In genomic region chr15:84586641-84587160, GRCh38 we compare ENCODE assay signal across 17 cellular contexts. TPM values are rescaled to one million over a fixed set of nuclear protein-coding genes. Genes with fewer than 3 reads are reported as not detected.
DNase-seq lines count a peak whose midpoint lies in the region; ATAC-seq, FAIRE-seq and TF ChIP-seq lines count a peak whose summit lies in the region.
"Had no signal": no experiment of that assay in that cellular context is flagged by ENCODE, and none has a peak within 500 bp of the region (broad histone marks: within the 10 kb centered on the region; RNA-seq: fewer than 3 reads in every experiment).

No MANE protein-coding gene starts in this region.

- H3K4me1 ChIP-seq in A673 (ENCODE audit: insufficient read depth, low read length, poor library complexity, severe bottlenecking) (peaks cover 12% of the 10 kb centered on the region), HEK293 (ENCODE audit: control insufficient read depth, insufficient read depth, low read length) (no peaks in the 10 kb centered on the region), keratinocyte (ENCODE audit: control insufficient read depth, extremely low read depth, insufficient read depth, low read length) (peaks cover 19% of the 10 kb centered on the region), aorta (ENCODE audit: control insufficient read depth in 1 of 2, insufficient read depth in 2 of 2, low read length in 2 of 2) (no peaks in the 10 kb centered on the region)

- H2AFZ ChIP-seq in keratinocyte (ENCODE audit: control insufficient read depth, low read length), result peak overlapping the region; percentile 63

- H3K9ac ChIP-seq in keratinocyte (ENCODE audit: control insufficient read depth, extremely low read depth, insufficient read depth, low read length), result peak overlapping the region; percentile 41
- H3K9ac ChIP-seq: BLaER1 had no signal

- no peak overlapping the region for H3K27ac ChIP-seq in A673 (ENCODE audit: low read depth, low read length, poor library complexity, severe bottlenecking)
- H3K27ac ChIP-seq in HEK293 (ENCODE audit: extremely low read depth, low read depth, low read length), result no peak overlapping the region
- no peak overlapping the region for H3K27ac ChIP-seq in keratinocyte (ENCODE audit: control insufficient read depth, insufficient read depth, low read length)
- no peak overlapping the region for H3K27ac ChIP-seq in aorta (ENCODE audit: low read depth in 1 of 2, low read length in 2 of 2)
- H3K27ac ChIP-seq: BLaER1 had no signal

- no peaks in the 10 kb centered on the region for H3K79me2 ChIP-seq in keratinocyte (ENCODE audit: control insufficient read depth, insufficient read depth, low read length)

- BruUV-seq in A673 (replicated peaks; lab: Mats Ljungman, UMichigan), result no TSS peak

- H3K27me3 ChIP-seq in A673 (replicated peaks; ENCODE audit: insufficient read depth, low read depth, low read length, poor library complexity), result no peaks in the 10 kb centered on the region
- H3K27me3 ChIP-seq in keratinocyte (ENCODE audit: control insufficient read depth, extremely low read depth, insufficient read depth, low read length), result no peaks in the 10 kb centered on the region
- H3K27me3 ChIP-seq in aorta (ENCODE audit: control insufficient read depth in 1 of 2, insufficient read depth in 2 of 2, low read length in 1 of 2), result no peaks in the 10 kb centered on the region
- H3K27me3 ChIP-seq: BLaER1 had no signal

- POLR2A ChIA-PET in A673 (lab: Charles Lee; ENCODE audit: low non-redundant PET), result interaction anchor here (0.6 kb wide), 1 partner anchor 370 kb away, joined by 17 read pairs; no protein-coding TSS in a partner anchor
- POLR2A ChIA-PET in HEK293 (lab: Yijun Ruan, JAX), result interaction anchor here (0.6 kb wide), 1 partner anchor 338 kb away, joined by 5 read pairs; no protein-coding TSS in a partner anchor

- H3K9me1 ChIP-seq in keratinocyte (ENCODE audit: control insufficient read depth, extremely low read depth, insufficient read depth, low read length), result no peaks in the 10 kb centered on the region

- no peaks in the 10 kb centered on the region for H4K20me1 ChIP-seq in keratinocyte (ENCODE audit: control insufficient read depth, extremely low read depth, insufficient read depth, low read length)
- H4K20me1 ChIP-seq: BLaER1 had no signal

- FAIRE-seq in keratinocyte (lab: Jason Lieb, UNC), result no peak

- CTCF ChIA-PET in A673 (lab: Charles Lee), result interaction anchor here (0.6 to 0.7 kb wide), 2 partner anchors 16 to 529 kb away, joined by 3 to 8 read pairs; no protein-coding TSS in a partner anchor
- CTCF ChIA-PET in HEK293 (lab: Yijun Ruan, JAX), result interaction anchor here (0.6 to 5.2 kb wide), 11 partner anchors 10 to 458 kb away, joined by 3 to 41 read pairs (median 6); partner anchors contain the start of gene SEC11A

- dilution Hi-C loops in keratinocyte (cut with MboI; ENCODE audit: extremely low pct_ligation_motif_present, low sequenced_read_pairs), result no loop called here

- no peaks in the 10 kb centered on the region for H3K36me3 ChIP-seq in A673 (ENCODE audit: insufficient read depth, low read length, poor library complexity, severe bottlenecking)
- H3K36me3 ChIP-seq in HEK293 (ENCODE audit: control insufficient read depth in 2 of 2, insufficient read depth in 1 of 2, low read length in 2 of 2), result no peaks in the 10 kb centered on the region
- H3K36me3 ChIP-seq in keratinocyte (ENCODE audit: control insufficient read depth in 2 of 2, extremely low read depth in 1 of 2, insufficient read depth in 2 of 2, low read length in 2 of 2), result no peaks in the 10 kb centered on the region
- no peaks in the 10 kb centered on the region for H3K36me3 ChIP-seq in aorta (ENCODE audit: control insufficient read depth in 1 of 2, insufficient read depth in 2 of 2, low read length in 1 of 2)
- H3K36me3 ChIP-seq: BLaER1 had no signal

- intact Hi-C loops in A673 (cut with micrococcal nuclease; ENCODE audit: unreplicated experiment) (loop anchor here (5.0 to 10.0 kb wide), 2 partner anchors 456 to 708 kb away; no protein-coding TSS in a partner anchor), aorta (cut with DNase I) (loop anchor here in 1 of 2 donors (5.0 to 10.0 kb wide), 2 partner anchors 368 to 461 kb away; no protein-coding TSS in a partner anchor)

- H3K4me3 ChIP-seq in A673 (ENCODE audit: low read depth, low read length, poor library complexity, severe bottlenecking), result no peak overlapping the region
- no peak overlapping the region for H3K4me3 ChIP-seq in HEK293 (ENCODE audit: low read depth, low read length)
- H3K4me3 ChIP-seq in choroid plexus epithelial cell (ENCODE audit: low read depth, low read length), result no peak overlapping the region
- no peak overlapping the region for H3K4me3 ChIP-seq in keratinocyte (ENCODE audit: control insufficient read depth in 2 of 3, extremely low read depth in 1 of 3, insufficient read depth in 2 of 3, low read depth in 1 of 3, low read length in 3 of 3)
- H3K4me3 ChIP-seq in aorta (ENCODE audit: low read length in 2 of 2), result no peak overlapping the region
- H3K4me3 ChIP-seq: BLaER1 had no signal

- 76 to 78% methylated on average over 6 of the region's 6 CpGs for WGBS in aorta, 2 donors

- no peak for TF ChIP-seq CTCF in A673 (conservative IDR thresholded peaks at IDR 0.05; ENCODE audit: low read depth, low read length)
- TF ChIP-seq CTCF in HEK293 (tag by site-specific recombination; IDR thresholded peaks at IDR 0.05), result no peak
- TF ChIP-seq CTCF in choroid plexus epithelial cell (conservative IDR thresholded peaks at IDR 0.05; ENCODE audit: low read depth, low read length), result no peak
- TF ChIP-seq CTCF in keratinocyte (optimal IDR thresholded peaks at IDR 0.05 in 1 of 3, IDR thresholded peaks at IDR 0.05 in 1 of 3, conservative IDR thresholded peaks at IDR 0.05 in 1 of 3; ENCODE audit: extremely low read depth in 1 of 3, insufficient read depth in 2 of 3, low read length in 3 of 3), result no peak

- DNase-seq in A673 (ENCODE audit: low spot score) (peak; percentile 80), choroid plexus epithelial cell (ENCODE audit: low read depth) (peak; percentile 61), keratinocyte (ENCODE audit: low read depth, low spot score) (peak; percentile 45), aorta (no peak), NCI-H1092 (lab: John Stamatoyannopoulos, UW) (no peak), DMS153 (lab: John Stamatoyannopoulos, UW) (no peak)
- DNase-seq: CD8-positive, alpha-beta memory T cell; GF-D8; H9; MV-4-11; NCI-H1436; NCI-H2081; NCI-H345; NCI-H526 treated with DMSO at 0.1 percent for 48 hours; PC-3 had no signal

- H3K9me3 ChIP-seq in A673 (ENCODE audit: low read depth, low read length, poor library complexity, severe bottlenecking) (no peaks in the 10 kb centered on the region), HEK293 (ENCODE audit: control insufficient read depth, insufficient read depth, low read depth, low read length) (no peaks in the 10 kb centered on the region), keratinocyte (ENCODE audit: control insufficient read depth, low read depth, low read length) (peaks cover 5% of the 10 kb centered on the region), aorta (ENCODE audit: control insufficient read depth, low read length) (no peaks in the 10 kb centered on the region)
- H3K9me3 ChIP-seq: BLaER1 had no signal

- no peak for ATAC-seq in aorta (ENCODE audit: low FRiP score)
- ATAC-seq: PC-3 had no signal

- H3K4me2 ChIP-seq in keratinocyte (ENCODE audit: control insufficient read depth, extremely low read depth, insufficient read depth, low read depth, low read length), result peak overlapping the region; percentile 45
- H3K4me2 ChIP-seq: BLaER1 had no signal

TF ChIP-seq in HEK293, 187 proteins besides CTCF, POLR2A, EP300 and RAD21:
- TF ChIP-seq ZNF776 (tag by site-specific recombination; IDR thresholded peaks at IDR 0.05; ENCODE audit: borderline replicate concordance), result no peak
- no peak for TF ChIP-seq SETDB1 (IDR thresholded peaks at IDR 0.05; ENCODE audit: insufficient read length, low read length)
- peak; percentile 10; the same call in 1 of the 2 replicates for TF ChIP-seq ZIC2 (tag by site-specific recombination; IDR thresholded peaks at IDR 0.05)
- no peak for TF ChIP-seq ZNF223 (tag by site-specific recombination; IDR thresholded peaks at IDR 0.05)
- TF ChIP-seq ZNF133 (tag by site-specific recombination; IDR thresholded peaks at IDR 0.05), result peak; percentile 49; the same call in 1 of the 2 replicates
- TF ChIP-seq ZBTB20 (tag by site-specific recombination; IDR thresholded peaks at IDR 0.05), result peak; percentile 48; the same call in 1 of the 2 replicates
- TF ChIP-seq ZNF416 (tag by site-specific recombination; IDR thresholded peaks at IDR 0.05), result no peak
- TF ChIP-seq ZNF169 (tag by site-specific recombination; IDR thresholded peaks at IDR 0.05), result no peak
- TF ChIP-seq ZNF707 (tag by site-specific recombination; IDR thresholded peaks at IDR 0.05), result no peak
- 0 out of 2 replicates have a peak, but pooled peaks have one; percentile 21 for TF ChIP-seq ATF2 (tag by site-specific recombination; IDR thresholded peaks at IDR 0.05; ENCODE audit: low read depth)

RNA-seq across cellular contexts. Expression of gene ZSCAN2, which starts 14.1 kb away (rescaled TPM):
- total RNA-seq in A673 (2021) (15.2 and 22.0 TPM in 2 replicates), aorta (1 to 10 TPM; 4.1 to 6.7 TPM)
- polyA plus RNA-seq in keratinocyte (3.7 to 4.6 TPM (median 3.7 TPM) in 3 replicates), aorta (1 to 10 TPM; 1.3 to 7.1 TPM)
- 1.6 TPM for polyA plus RNA-seq in keratinocyte (2011; ENCODE audit: low read depth)
- polyA plus RNA-seq in keratinocyte (2011; cell fraction: cytosol; rRNA removed), result 2.6 and 3.0 TPM in 2 replicates
- polyA plus RNA-seq in keratinocyte (2011; cell fraction: nucleus; rRNA removed), result 3.8 and 4.8 TPM in 2 replicates
- 1.1 and 3.4 TPM in 2 replicates for polyA plus RNA-seq in keratinocyte (2012; ENCODE audit: low replicate concordance)
- 1.0 to 3.4 TPM (median 2.7 TPM) in 3 replicates for polyA minus RNA-seq in keratinocyte
- polyA minus RNA-seq in keratinocyte (2011; cell fraction: cytosol; rRNA and poly(A)+ RNA removed), result 1.7 TPM
- 3.3 and 3.4 TPM in 2 replicates for polyA minus RNA-seq in keratinocyte (2011; cell fraction: nucleus; rRNA and poly(A)+ RNA removed)

Comparison
In these comparisons a context has a peak if more than half of its experiments do, and no peak if none do; other contexts are left out.
1. DNase-seq: peak in A673 (single experiment), choroid plexus epithelial cell (single experiment) and keratinocyte (single experiment); none in aorta (0 of 2), NCI-H1092 (single experiment) and DMS153 (single experiment).